8 cellular contexts compared by ENCODE assay signal in the genomic region with DNA sequence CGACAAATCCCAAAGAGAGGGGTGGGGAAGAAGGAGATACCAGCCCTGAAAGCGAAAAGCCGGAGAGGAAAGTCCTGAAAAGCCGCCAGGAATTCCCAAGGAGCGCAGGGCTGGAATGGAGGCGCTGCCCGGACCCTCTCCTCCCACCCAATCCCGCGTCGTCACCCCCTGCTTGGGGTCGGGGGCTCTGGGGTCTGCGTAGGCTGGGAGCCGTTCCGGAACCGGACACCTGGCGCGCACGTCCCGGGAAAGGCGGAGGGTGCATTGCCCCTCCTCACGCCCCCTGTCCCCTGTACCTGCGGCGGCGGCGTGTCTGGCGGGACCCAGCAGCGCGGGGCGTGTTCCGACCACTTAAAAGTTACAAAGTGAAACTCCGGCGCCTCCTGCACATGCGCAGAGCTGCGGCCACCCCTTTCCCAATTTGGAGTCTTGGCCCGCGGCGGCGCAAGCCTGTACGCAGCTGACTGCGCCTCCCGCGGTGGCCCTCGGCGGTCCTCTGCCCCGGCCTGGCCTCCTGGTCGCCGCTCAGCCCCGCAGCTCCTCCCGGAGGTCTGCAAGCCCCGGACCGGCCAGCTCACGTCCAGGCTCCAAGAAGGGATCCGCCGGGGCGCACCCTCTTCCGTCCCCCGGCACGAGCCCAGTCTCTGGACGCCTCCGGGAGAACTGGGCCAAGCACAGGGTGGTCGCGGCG. TPM values are rescaled to one million over a fixed set of nuclear protein-coding genes. Genes with fewer than 3 reads are reported as not detected.
DNase-seq lines count a peak whose midpoint lies in the region; TF ChIP-seq lines count a peak whose summit lies in the region.

Gene TMEM63A, minus strand, starts transcription at position 373 of the 691 bp plus-strand sequence. CDS start 4,800 bp downstream, outside the sequence.

- H3K9me3 Mint-ChIP-seq in immature natural killer cell, result no peaks in the 10 kb centered on the region

- peaks cover 9 to 14% of the 10 kb centered on the region in 2 donors for H3K4me1 ChIP-seq in breast epithelium

- TF ChIP-seq CTCF in LNCaP clone FGC (IDR thresholded peaks at IDR 0.05; ENCODE audit: control insufficient read depth, extremely low read depth, insufficient read depth) (peak; percentile 47), VCaP (conservative IDR thresholded peaks at IDR 0.05) (peak; percentile 60), breast epithelium (IDR thresholded peaks at IDR 0.05) (peak in 2 of 3 donors; percentile 40)

- H3K27ac Mint-ChIP-seq in immature natural killer cell, result peak within 1 kb of the TSS; percentile 80 to 97 (median 91)

- H3K4me1 Mint-ChIP-seq in immature natural killer cell, result peaks cover 41 to 55% of the 10 kb centered on the region in 2 donors

- H3K27ac ChIP-seq in VCaP (peak within 1 kb of the TSS; percentile 77), breast epithelium (peak within 1 kb of the TSS; percentile 96 to 98)

- peaks cover 1 to 6% (median 2%) of the 10 kb centered on the region in 3 donors for H3K27me3 Mint-ChIP-seq in immature natural killer cell (ENCODE audit: low read depth in 3 of 3)

- H3K27me3 ChIP-seq in breast epithelium, result no peaks in the 10 kb centered on the region

- H3K9me3 ChIP-seq in breast epithelium, result no peaks in the 10 kb centered on the region

- intact Hi-C loops in breast epithelium (cut with DNase I; ENCODE audit: low total_unique reads), result loop anchor here (5.0 kb wide), 1 partner anchor 40 kb away; the partner anchor contains the start of gene PYCR2

- peaks cover 0 to 10% (median 5%) of the 10 kb centered on the region in 3 donors for H3K36me3 Mint-ChIP-seq in immature natural killer cell

- no peaks in the 10 kb centered on the region for H3K36me3 ChIP-seq in breast epithelium

- H3K4me3 Mint-ChIP-seq in immature natural killer cell, result peak within 1 kb of the TSS; percentile 91 to 95 (median 93)

- DNase-seq in H4 (ENCODE audit: low spot score) (peak; percentile 75), LNCaP clone FGC (ENCODE audit: low read depth) (peak; percentile 41), breast epithelium (ENCODE audit: low spot score in 2 of 2) (peak; percentile 83 to 88), immature natural killer cell (peak; percentile 89 to 90 (median 90)), NCI-H1092 (lab: John Stamatoyannopoulos, UW) (no peak)
- peak; percentile 59 to 84 for DNase-seq in stimulated activated CD4-positive, alpha-beta T cell treated with anti-CD3 and anti-CD28 coated beads, Interleukin-12 subunit alpha, Interleukin-12 subunit beta, amount 100 ng/mL, for 24 hours (ENCODE audit: low read depth in 2 of 2)

- H3K4me3 ChIP-seq in LNCaP clone FGC (ENCODE audit: low read depth, low read length) (peak within 1 kb of the TSS; percentile 90), breast epithelium (peak within 1 kb of the TSS; percentile 92 to 98 (median 95))

- TF ChIP-seq POLR2A in GM10847 (IDR thresholded peaks at IDR 0.05; ENCODE audit: extremely low read depth, insufficient read length), result peak; percentile 79
- peak; percentile 70 for TF ChIP-seq POLR2A in breast epithelium (IDR thresholded peaks at IDR 0.05)

RNA-seq across cellular contexts. Expression of gene TMEM63A, which starts in this region (rescaled TPM):
- total RNA-seq in H4 (2014; rRNA removed; shearing (Covaris generic)), result 4.0 and 6.8 TPM in 2 replicates
- total RNA-seq in breast epithelium, result 10 to 100 TPM; 69.6 to 88.0 (median 80.6) TPM
- 10 to 100 TPM; 10.1 to 27.4 (median 11.1) TPM for polyA plus RNA-seq in immature natural killer cell
